ENCODE assay signal across 9 cellular contexts in the genomic region with DNA sequence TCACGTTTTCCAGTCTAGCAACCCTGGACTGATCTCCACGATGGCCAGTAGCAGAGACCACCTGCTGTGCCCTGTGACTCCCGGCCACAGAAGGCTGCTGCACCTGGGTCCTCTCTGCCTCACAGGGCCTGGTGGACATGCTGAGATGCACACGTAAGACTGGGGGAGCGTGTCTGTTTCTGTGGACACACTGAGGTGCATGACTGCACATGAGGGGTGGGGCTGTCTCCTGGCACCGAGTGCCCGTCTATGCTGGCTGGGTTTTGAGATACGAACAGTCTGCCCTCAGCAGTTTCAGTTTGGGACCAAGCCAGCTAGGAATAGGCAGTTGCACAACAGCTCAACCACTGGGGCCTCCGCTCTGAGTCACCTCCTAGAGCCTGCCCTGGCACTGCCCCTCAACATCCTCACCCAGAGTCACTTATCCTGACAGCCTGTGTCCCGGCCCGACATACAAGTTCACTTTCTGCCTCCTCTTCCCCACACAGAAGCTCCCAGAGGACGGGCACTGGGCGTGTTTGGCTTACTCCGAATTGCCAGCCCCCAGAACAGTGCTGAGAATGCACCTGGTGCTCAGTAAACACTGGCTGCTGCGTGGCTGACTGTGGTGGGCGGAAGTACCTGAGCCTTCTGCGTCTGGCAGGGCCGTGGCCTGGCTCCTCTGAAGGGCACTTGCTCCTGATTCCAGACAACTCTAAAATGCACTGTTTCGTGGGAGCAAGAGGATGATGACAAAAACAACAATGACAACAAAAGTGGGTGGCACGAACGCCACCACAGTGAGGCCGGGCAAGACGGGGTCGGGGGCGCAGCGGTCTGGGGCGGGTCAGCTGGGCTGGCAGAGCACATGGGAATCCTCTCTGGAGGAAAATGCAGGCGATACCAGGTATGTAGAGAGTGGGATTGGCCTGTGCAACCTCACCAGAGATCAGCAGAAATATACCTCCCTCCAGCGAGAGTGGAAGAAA. TPM values are rescaled to one million over a fixed set of nuclear protein-coding genes. Genes with fewer than 3 reads are reported as not detected.
DNase-seq lines count a peak whose midpoint lies in the region; ATAC-seq, FAIRE-seq and TF ChIP-seq lines count a peak whose summit lies in the region.
"Had no signal": no experiment of that assay in that cellular context is flagged by ENCODE, and none has a peak within 500 bp of the region (broad histone marks: within the 10 kb centered on the region; RNA-seq: fewer than 3 reads in every experiment).

No MANE protein-coding gene starts in this region.

- WGBS in right cardiac atrium = 70% methylated on average over 29 of the region's 29 CpGs

- FAIRE-seq in GM12891 (lab: Jason Lieb, UNC) = no peak

- no peaks in the 10 kb centered on the region for H3K9me2 ChIP-seq in SU-DHL-6 (replicated peaks; ENCODE audit: insufficient read depth, low read length)

- no peaks in the 10 kb centered on the region for H3F3A ChIP-seq in SU-DHL-6 (ENCODE audit: insufficient read depth)

- no peak overlapping the region for H3K27ac Mint-ChIP-seq in activated CD8-positive, alpha-beta memory T cell treated with anti-CD3 and anti-CD28 coated beads, Interleukin-2, amount 10 ng/mL, durations not matched to agents 7 days and 5 days

- no peaks in the 10 kb centered on the region for H3K9me3 ChIP-seq in SU-DHL-6 (ENCODE audit: insufficient read depth, low read length)
- no peaks in the 10 kb centered on the region for H3K9me3 ChIP-seq in right cardiac atrium (ENCODE audit: control insufficient read depth, low read length)
- no peaks in the 10 kb centered on the region for H3K9me3 ChIP-seq in thoracic aorta

- CTCF ChIA-PET in activated CD8-positive, alpha-beta memory T cell treated with anti-CD3 and anti-CD28 coated beads, Interleukin-2, amount 10 ng/mL, durations not matched to agents 7 days and 5 days (lab: Charles Lee) = no interaction called here

- no peaks in the 10 kb centered on the region for H3K4me1 ChIP-seq in right cardiac atrium (ENCODE audit: control insufficient read depth, insufficient read depth, low read length)
- peaks cover 4 to 12% of the 10 kb centered on the region in 2 donors for H3K4me1 ChIP-seq in thoracic aorta (ENCODE audit: control insufficient read depth in 1 of 2, low read depth in 2 of 2)

- H3K9ac ChIP-seq in SU-DHL-6 (ENCODE audit: low read length) = no peak overlapping the region

- no peaks in the 10 kb centered on the region for H3K79me2 ChIP-seq in SU-DHL-6 (ENCODE audit: insufficient read depth, low read length)

- intact Hi-C loops in right cardiac atrium (cut with DNase I) = no loop called here

- H3K9me3 Mint-ChIP-seq in activated CD8-positive, alpha-beta memory T cell treated with anti-CD3 and anti-CD28 coated beads, Interleukin-2, amount 10 ng/mL, durations not matched to agents 7 days and 5 days (ENCODE audit: low read depth) = peaks cover under 1% of the 10 kb centered on the region

- TF ChIP-seq CTCF in SU-DHL-6 (IDR thresholded peaks at IDR 0.05; ENCODE audit: insufficient read depth, low read length, poor library complexity, severe bottlenecking) = no peak
- no peak for TF ChIP-seq CTCF in thoracic aorta (IDR thresholded peaks at IDR 0.05)

- no peaks in the 10 kb centered on the region for H4K20me1 ChIP-seq in SU-DHL-6 (ENCODE audit: low read depth, low read length)

- H3K36me3 ChIP-seq in SU-DHL-6 (ENCODE audit: low read length) (no peaks in the 10 kb centered on the region), thoracic aorta (no peaks in the 10 kb centered on the region)

- H3K27ac ChIP-seq in SU-DHL-6 (ENCODE audit: low read depth, low read length) (no peak overlapping the region), right cardiac atrium (ENCODE audit: low read length) (no peak overlapping the region), thoracic aorta (no peak overlapping the region)
- H3K27ac ChIP-seq: SK-N-MC had no signal

- peak overlapping the region; percentile 17 for H3K4me2 ChIP-seq in SU-DHL-6 (ENCODE audit: low read depth, low read length, poor library complexity, severe bottlenecking)

- no peak overlapping the region for H3K4me3 ChIP-seq in SU-DHL-6 (ENCODE audit: insufficient read depth, low read length, poor library complexity, severe bottlenecking)
- H3K4me3 ChIP-seq in right cardiac atrium (ENCODE audit: low read length) = no peak overlapping the region
- no peak overlapping the region for H3K4me3 ChIP-seq in thoracic aorta
- H3K4me3 ChIP-seq: SK-N-MC had no signal

- no peak for TF ChIP-seq POLR2A in GM12891 (IDR thresholded peaks at IDR 0.05; ENCODE audit: low read depth, low read length)

- DNase-seq in activated CD8-positive, alpha-beta memory T cell treated with anti-CD3 and anti-CD28 coated beads, Interleukin-2, amount 10 ng/mL, durations not matched to agents 7 days and 5 days = peak; percentile 3
- DNase-seq in activated CD8-positive, alpha-beta memory T cell treated with anti-CD3 and anti-CD28 coated beads, Interleukin-2, amount 50 U/mL, for 48 hours = no peak
- DNase-seq in right cardiac atrium (peak; percentile 66 to 71 (median 67)), thoracic aorta (ENCODE audit: low spot score) (peak; percentile 53), GM12891 (ENCODE audit: insufficient read length, low spot score) (no peak)

- ATAC-seq in activated CD8-positive, alpha-beta memory T cell treated with anti-CD3 and anti-CD28 coated beads, Interleukin-2, amount 10 ng/mL, durations not matched to agents 7 days and 5 days = no peak
- ATAC-seq in right cardiac atrium (peak; percentile 82 to 89), thoracic aorta (ENCODE audit: insufficient number of reproducible peaks, low FRiP score, low read depth) (peak; percentile 91), HG03039 (IDR thresholded peaks at IDR 0.05; ENCODE audit: unreplicated experiment) (no peak), HG03280 (IDR thresholded peaks at IDR 0.05; ENCODE audit: unreplicated experiment) (no peak)

- peaks cover 13% of the 10 kb centered on the region for H3K4me1 Mint-ChIP-seq in activated CD8-positive, alpha-beta memory T cell treated with anti-CD3 and anti-CD28 coated beads, Interleukin-2, amount 10 ng/mL, durations not matched to agents 7 days and 5 days

- H3K27me3 Mint-ChIP-seq in activated CD8-positive, alpha-beta memory T cell treated with anti-CD3 and anti-CD28 coated beads, Interleukin-2, amount 10 ng/mL, durations not matched to agents 7 days and 5 days = peaks cover 7% of the 10 kb centered on the region

- H3K27me3 ChIP-seq in SU-DHL-6 (ENCODE audit: low read length) (no peaks in the 10 kb centered on the region; the same call in 1 of the 2 replicates), right cardiac atrium (ENCODE audit: control insufficient read depth, insufficient read depth) (no peaks in the 10 kb centered on the region), thoracic aorta (replicated peaks; ENCODE audit: insufficient read depth) (no peaks in the 10 kb centered on the region)

- no peak overlapping the region for H2AFZ ChIP-seq in SU-DHL-6 (ENCODE audit: low read depth, low read length, severe bottlenecking)

- no peaks in the 10 kb centered on the region for H3K36me3 Mint-ChIP-seq in activated CD8-positive, alpha-beta memory T cell treated with anti-CD3 and anti-CD28 coated beads, Interleukin-2, amount 10 ng/mL, durations not matched to agents 7 days and 5 days

- H3K4me3 Mint-ChIP-seq in activated CD8-positive, alpha-beta memory T cell treated with anti-CD3 and anti-CD28 coated beads, Interleukin-2, amount 10 ng/mL, durations not matched to agents 7 days and 5 days = no peak overlapping the region

TF ChIP-seq in GM12891, 5 proteins besides CTCF, POLR2A, EP300 and RAD21:
- no peak for TF ChIP-seq PAX5 (IDR thresholded peaks at IDR 0.05; ENCODE audit: insufficient read depth, low read length, severe bottlenecking)
- no peak for TF ChIP-seq TAF1 (IDR thresholded peaks at IDR 0.05; ENCODE audit: low read depth, low read length)
- TF ChIP-seq POU2F2 (IDR thresholded peaks at IDR 0.05; ENCODE audit: low read depth, low read length) = no peak
- TF ChIP-seq POLR2AphosphoS5 (IDR thresholded peaks at IDR 0.05; ENCODE audit: low read depth, low read length) = no peak
- no peak for TF ChIP-seq SPI1 (IDR thresholded peaks at IDR 0.05; ENCODE audit: low read depth, low read length)

RNA-seq across cellular contexts. Expression of gene RNF212, which starts 30.9 kb away (rescaled TPM):
- 1 to 10 TPM; 1.2 to 3.2 TPM for total RNA-seq in activated CD8-positive, alpha-beta memory T cell treated with anti-CD3 and anti-CD28 coated beads, Interleukin-2, amount 10 ng/mL, durations not matched to agents 7 days and 5 days
- total RNA-seq in right cardiac atrium (1 to 10 TPM in 3 of 4 donors, under 1 TPM in 1; 0.59 to 2.4 (median 1.5) TPM), thoracic aorta (1 to 10 TPM; 1.2 to 2.4 TPM)
- 1.6 TPM for polyA plus RNA-seq in right cardiac atrium
- polyA plus RNA-seq in GM12891 (2012; ENCODE audit: low read depth, missing spikeins) = not detected

Comparison
In these comparisons a context has a peak if more than half of its experiments do, and no peak if none do; other contexts are left out.
1. DNase-seq: peak in activated CD8-positive, alpha-beta memory T cell treated with anti-CD3 and anti-CD28 coated beads, Interleukin-2, amount 10 ng/mL, durations not matched to agents 7 days and 5 days (single experiment), right cardiac atrium (3 of 3) and thoracic aorta (single experiment); none in activated CD8-positive, alpha-beta memory T cell treated with anti-CD3 and anti-CD28 coated beads, Interleukin-2, amount 50 U/mL, for 48 hours (single experiment) and GM12891 (single experiment).
2. ATAC-seq: peak in right cardiac atrium (2 of 2) and thoracic aorta (single experiment); none in activated CD8-positive, alpha-beta memory T cell treated with anti-CD3 and anti-CD28 coated beads, Interleukin-2, amount 10 ng/mL, durations not matched to agents 7 days and 5 days (single experiment), HG03039 (single experiment) and HG03280 (single experiment).